8 cellular contexts compared by ENCODE assay signal in the genomic region with DNA sequence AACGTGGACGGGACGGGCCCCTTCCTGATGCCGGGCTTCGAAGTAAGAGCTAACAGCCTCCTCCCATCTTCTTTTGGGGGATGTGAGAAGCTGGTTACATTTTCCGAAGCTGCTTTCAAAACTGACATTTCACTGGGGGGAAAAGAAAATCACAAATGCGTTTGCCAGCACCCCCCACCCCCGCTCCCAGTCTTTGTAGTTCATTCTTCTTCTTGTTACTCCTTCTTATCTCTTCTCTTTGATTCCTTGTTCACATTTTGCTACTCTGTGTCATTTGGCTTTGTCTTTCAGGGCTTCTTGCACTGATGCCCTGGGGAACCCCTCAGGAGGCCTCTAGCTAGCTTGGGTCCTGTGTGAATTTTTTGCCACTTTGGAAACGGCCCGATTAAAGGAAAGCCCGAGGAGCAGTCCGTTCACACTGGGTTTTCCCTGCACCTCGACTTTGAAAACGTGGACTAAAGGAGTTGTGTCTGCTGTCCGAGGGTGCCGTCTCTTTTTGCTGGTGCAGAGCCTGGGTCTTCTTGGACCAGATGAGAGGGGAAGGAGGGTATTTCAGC. TPM values are rescaled to one million over a fixed set of nuclear protein-coding genes. Genes with fewer than 3 reads are reported as not detected.
DNase-seq lines count a peak whose midpoint lies in the region; ATAC-seq and TF ChIP-seq lines count a peak whose summit lies in the region.

No MANE protein-coding gene starts in this region.

- no peak for TF ChIP-seq CTCF in GM12865 (IDR thresholded peaks at IDR 0.05; ENCODE audit: insufficient read depth, low read depth, low read length, missing control alignments)
- TF ChIP-seq CTCF in esophagus muscularis mucosa (IDR thresholded peaks at IDR 0.05): no peak
- TF ChIP-seq CTCF in gastrocnemius medialis (IDR thresholded peaks at IDR 0.05 in 4 of 5, conservative IDR thresholded peaks at IDR 0.05 in 1 of 5): no peak

- peak overlapping the region; percentile 94 for H3K4me3 ChIP-seq in GM12865 (ENCODE audit: low read depth, low read length)
- H3K4me3 ChIP-seq in esophagus muscularis mucosa: peak overlapping the region; percentile 83 to 96 (median 94)
- H3K4me3 ChIP-seq in gastrocnemius medialis: peak overlapping the region; percentile 66 to 86 (median 78)

- no peaks in the 10 kb centered on the region for H3K36me3 Mint-ChIP-seq in T-cell

- peaks cover 14 to 31% (median 22%) of the 10 kb centered on the region in 3 donors for H3K4me1 Mint-ChIP-seq in T-cell

- ATAC-seq in T-cell (replicated peaks in 1 of 4): no peak
- no peak for ATAC-seq in gastrocnemius medialis
- ATAC-seq in GM18858 (IDR thresholded peaks at IDR 0.05; ENCODE audit: unreplicated experiment): no peak
- ATAC-seq in HG02870 (IDR thresholded peaks at IDR 0.05; ENCODE audit: unreplicated experiment): no peak
- ATAC-seq in HG02981 (IDR thresholded peaks at IDR 0.05; ENCODE audit: unreplicated experiment): no peak

- no peaks in the 10 kb centered on the region for H3K27me3 Mint-ChIP-seq in T-cell

- H3K27ac Mint-ChIP-seq in T-cell: peak overlapping the region; percentile 21 to 49

- H3K9me3 Mint-ChIP-seq in T-cell: no peaks in the 10 kb centered on the region

- TF ChIP-seq POLR2A in esophagus muscularis mucosa (IDR thresholded peaks at IDR 0.05; ENCODE audit: low read depth) (no peak), gastrocnemius medialis (IDR thresholded peaks at IDR 0.05) (no peak)

- CTCF ChIA-PET in T-cell (lab: Charles Lee): interaction anchor here (0.6 to 2.0 kb wide), 3 partner anchors 64 to 529 kb away, joined by 3 to 4 read pairs (median 4); no protein-coding TSS in a partner anchor

- no peaks in the 10 kb centered on the region for H3K27me3 ChIP-seq in esophagus muscularis mucosa
- no peaks in the 10 kb centered on the region for H3K27me3 ChIP-seq in gastrocnemius medialis

- H3K4me1 ChIP-seq in esophagus muscularis mucosa (peaks cover 31 to 66% (median 57%) of the 10 kb centered on the region in 4 donors), gastrocnemius medialis (peaks cover 34 to 38% of the 10 kb centered on the region in 2 donors)

- POLR2A ChIA-PET in T-cell (lab: Charles Lee): interaction anchor here in 1 of 2 donors (0.7 to 1.2 kb wide), 2 partner anchors 37 to 1187 kb away, joined by 3 read pairs; a partner anchor contains a TSS

- DNase-seq in GM12865 (ENCODE audit: low read depth): peak; percentile 61
- DNase-seq in T-cell: peak in 2 of 34 experiments; percentile 12 to 25
- no peak for DNase-seq in esophagus muscularis mucosa (ENCODE audit: extremely low spot score)
- no peak for DNase-seq in gastrocnemius medialis
- DNase-seq in COR-L47 (lab: John Stamatoyannopoulos, UW): no peak

- H3K4me3 Mint-ChIP-seq in T-cell: peak overlapping the region; percentile 73 to 89 (median 77)

- WGBS in esophagus muscularis mucosa: 8% methylated on average over 16 of the region's 16 CpGs

- no peak for TF ChIP-seq EP300 in esophagus muscularis mucosa (IDR thresholded peaks at IDR 0.05)

- intact Hi-C loops in esophagus muscularis mucosa (cut with DNase I): loop anchor here (5.0 kb wide), 1 partner anchor 55 kb away; a partner anchor contains a TSS
- intact Hi-C loops in gastrocnemius medialis (cut with DNase I; ENCODE audit: low total_unique reads): loop anchor here (5.0 kb wide), 2 partner anchors 40 to 305 kb away; a partner anchor contains a TSS

- in situ Hi-C loops in gastrocnemius medialis (cut with MboI; ENCODE audit: low sequenced_read_pairs in 4 of 4): loop anchor here in 3 of 4 donors (5.0 to 10.0 kb wide), 3 partner anchors 52 to 62 kb away; a partner anchor contains a TSS

- H3K9me3 ChIP-seq in esophagus muscularis mucosa (no peaks in the 10 kb centered on the region), gastrocnemius medialis (no peaks in the 10 kb centered on the region)

- no peaks in the 10 kb centered on the region for H3K36me3 ChIP-seq in esophagus muscularis mucosa
- H3K36me3 ChIP-seq in gastrocnemius medialis: no peaks in the 10 kb centered on the region

- H3K27ac ChIP-seq in esophagus muscularis mucosa (replicated peaks in 1 of 4): peak overlapping the region; percentile 85 to 89 (median 87)
- H3K27ac ChIP-seq in gastrocnemius medialis: peak overlapping the region; percentile 84 to 98 (median 94)

RNA-seq across cellular contexts. Expression of a gene that starts 1.3 kb away (rescaled TPM):
- total RNA-seq in T-cell (10 to 100 TPM; 22.3 to 35.2 (median 30.8) TPM), esophagus muscularis mucosa (10 to 100 TPM; 24.9 to 43.5 (median 30.6) TPM), gastrocnemius medialis (10 to 100 TPM; 31.2 to 58.5 (median 53.0) TPM)

RNA-seq across cellular contexts. Expression of a gene that starts 24.4 kb away (rescaled TPM):
- total RNA-seq in T-cell (1 to 10 TPM in 3 of 5 donors, under 1 TPM in 2; 0.51 to 1.8 (median 1.0) TPM), esophagus muscularis mucosa (1 to 10 TPM in 2 of 4 donors, under 1 TPM in 1, not detected in 1; 0.97 to 3.6 (median 1.1) TPM), gastrocnemius medialis (1 to 10 TPM; 1.4 to 3.9 (median 1.9) TPM)

RNA-seq across cellular contexts. Expression of a gene that starts 36.6 kb away (rescaled TPM):
- total RNA-seq in T-cell (10 to 100 TPM in 2 of 5 donors, 1 to 10 TPM in 3; 6.1 to 11.4 (median 9.5) TPM), esophagus muscularis mucosa (10 to 100 TPM; 18.7 to 29.5 (median 27.7) TPM), gastrocnemius medialis (10 to 100 TPM; 33.0 to 90.0 (median 57.1) TPM)

RNA-seq across cellular contexts. Expression of a gene that starts 55.8 kb away (rescaled TPM):
- total RNA-seq in T-cell (10 to 100 TPM; 21.2 to 34.3 (median 31.5) TPM), esophagus muscularis mucosa (10 to 100 TPM; 23.3 to 50.1 (median 31.0) TPM), gastrocnemius medialis (10 to 100 TPM; 17.8 to 30.8 (median 24.2) TPM)

RNA-seq across cellular contexts. Expression of a gene that starts 56.0 kb away (rescaled TPM):
- total RNA-seq in T-cell: 10 to 100 TPM; 19.2 to 40.4 (median 37.2) TPM
- total RNA-seq in esophagus muscularis mucosa: 10 to 100 TPM; 32.6 to 58.7 (median 45.9) TPM
- 10 to 100 TPM; 28.7 to 54.5 (median 34.8) TPM for total RNA-seq in gastrocnemius medialis
